ENCODE assay signal across 21 cellular contexts in the genomic region with DNA sequence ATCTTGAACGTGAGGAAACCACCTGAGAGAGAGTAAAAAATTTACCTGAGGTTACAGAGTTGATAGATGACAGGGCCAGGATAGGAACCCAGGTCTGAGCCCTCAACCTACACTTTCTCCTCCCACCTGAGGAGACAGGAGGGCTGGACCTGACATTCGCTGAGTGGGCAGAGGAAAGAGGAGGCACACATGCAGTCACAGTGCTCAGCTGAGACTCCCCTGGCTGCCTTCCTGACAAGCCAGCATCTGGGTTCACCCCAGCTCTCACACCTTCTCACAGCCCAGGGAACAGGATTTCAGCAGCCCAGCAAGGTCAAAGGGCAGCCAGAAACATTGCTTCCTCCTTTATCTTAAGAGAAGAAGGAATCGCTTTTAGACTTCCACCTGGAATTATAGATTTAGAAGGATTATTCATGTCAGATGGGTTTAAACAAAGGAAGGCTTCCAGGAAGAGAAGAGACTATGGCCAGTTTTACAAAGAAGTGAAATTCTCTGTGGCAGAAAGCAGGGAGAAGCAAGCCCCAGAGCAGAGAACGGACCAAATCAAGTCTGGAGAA. TPM values are rescaled to one million over a fixed set of nuclear protein-coding genes. Genes with fewer than 3 reads are reported as not detected.
DNase-seq lines count a peak whose midpoint lies in the region; ATAC-seq and TF ChIP-seq lines count a peak whose summit lies in the region.
"Had no signal": no experiment of that assay in that cellular context is flagged by ENCODE, and none has a peak within 500 bp of the region (broad histone marks: within the 10 kb centered on the region; RNA-seq: fewer than 3 reads in every experiment).

No MANE protein-coding gene starts in this region.

- no peak for TF ChIP-seq CTCF in mucosa of descending colon (IDR thresholded peaks at IDR 0.05)
- TF ChIP-seq CTCF in osteoblast (IDR thresholded peaks at IDR 0.05; ENCODE audit: extremely low read depth, low read depth, low read length): no peak

- ATAC-seq in HG02852 (IDR thresholded peaks at IDR 0.05; ENCODE audit: unreplicated experiment): peak; percentile 30
- peak; percentile 21 for ATAC-seq in mucosa of descending colon
- ATAC-seq: Right ventricle myocardium inferior, sciatic nerve had no signal

- H3K4me3 ChIP-seq in BLaER1 treated with 17β-estradiol and CSF1 and Interleukin-3, amounts not matched to agents 10 nM and 100 nM: peak overlapping the region in 2 of 10 experiments; percentile 24 to 25; a peak in 4 of 20 replicates
- H3K4me3 ChIP-seq in mucosa of descending colon (no peak overlapping the region), osteoblast (ENCODE audit: insufficient read depth, low read length) (no peak overlapping the region)
- H3K4me3 ChIP-seq: esophagus squamous epithelium, heart left ventricle had no signal

- H3K9me3 ChIP-seq in BLaER1 treated with 17β-estradiol and CSF1 and Interleukin-3, amounts not matched to agents 10 nM and 100 nM (replicated peaks in 1 of 11): peaks cover 0 to 4% (median 0%) of the 10 kb centered on the region in 11 experiments; a peak in 1 of 22 replicates
- H3K9me3 ChIP-seq in mucosa of descending colon (no peaks in the 10 kb centered on the region), osteoblast (ENCODE audit: low read depth, low read length) (no peaks in the 10 kb centered on the region)
- H3K9me3 ChIP-seq: esophagus squamous epithelium, heart left ventricle had no signal

- no peaks in the 10 kb centered on the region for H3K79me2 ChIP-seq in osteoblast (ENCODE audit: insufficient read depth, low read length)

- H4K20me1 ChIP-seq in BLaER1 treated with 17β-estradiol and CSF1 and Interleukin-3, amounts not matched to agents 10 nM and 100 nM: no peaks in the 10 kb centered on the region
- H4K20me1 ChIP-seq in osteoblast (ENCODE audit: insufficient read depth, low read length): no peaks in the 10 kb centered on the region

- peak overlapping the region; percentile 74 to 97 (median 89) for H3K4me2 ChIP-seq in BLaER1 treated with 17β-estradiol and CSF1 and Interleukin-3, amounts not matched to agents 10 nM and 100 nM
- no peak overlapping the region for H3K4me2 ChIP-seq in osteoblast (ENCODE audit: insufficient read depth, low read length)

- DNase-seq in mucosa of descending colon: peak in 1 of 3 donors; percentile 27
- no peak for DNase-seq in HT-29 (ENCODE audit: low spot score)
- DNase-seq in osteoblast (ENCODE audit: insufficient read length, low spot score, missing footprints): no peak
- no peak for DNase-seq in SIG-M5 treated with dmso at 0.1 percent for 504 hours (lab: John Stamatoyannopoulos, UW; ENCODE audit: unreplicated experiment)
- DNase-seq in NCI-H2029 (lab: John Stamatoyannopoulos, UW): no peak
- DNase-seq: activated B cell treated with CpG ODN at 0.5 μM for 24 hours; activated naive CD8-positive, alpha-beta T cell treated with anti-CD3 and anti-CD28 coated beads, Interleukin-2, amount 10 ng/mL, durations not matched to agents 7 days and 5 days; CD4-positive, alpha-beta memory T cell; esophagus squamous epithelium; GOT3; heart left ventricle; kidney; NCI-H1694; NCI-H2227 treated with DMSO at 0.1 percent for 48 hours; stimulated activated CD4-positive, alpha-beta T cell treated with anti-CD3 and anti-CD28 coated beads, Interleukin-1b, Interleukin-23, amount 100 ng/mL, for 48 hours had no signal

- peak overlapping the region in 10 of 11 experiments; percentile 7 to 96 (median 82); a peak in 18 of 22 replicates for H3K27ac ChIP-seq in BLaER1 treated with 17β-estradiol and CSF1 and Interleukin-3, amounts not matched to agents 10 nM and 100 nM
- H3K27ac ChIP-seq in angular gyrus (ENCODE audit: low read depth, low read length) (peak overlapping the region; percentile 29), osteoblast (ENCODE audit: low read depth, low read length) (no peak overlapping the region)
- H3K27ac ChIP-seq: esophagus squamous epithelium had no signal

- H3K36me3 ChIP-seq in BLaER1 treated with 17β-estradiol and CSF1 and Interleukin-3, amounts not matched to agents 10 nM and 100 nM: no peaks in the 10 kb centered on the region
- H3K36me3 ChIP-seq in mucosa of descending colon (ENCODE audit: low read depth) (no peaks in the 10 kb centered on the region), osteoblast (ENCODE audit: insufficient read depth, low read length) (no peaks in the 10 kb centered on the region)
- H3K36me3 ChIP-seq: esophagus squamous epithelium, heart left ventricle had no signal

- H2AFZ ChIP-seq in osteoblast (ENCODE audit: low read length): no peak overlapping the region

- intact Hi-C loops in mucosa of descending colon (cut with DNase I, micrococcal nuclease): no loop called here

- H3K4me1 ChIP-seq in BLaER1 treated with 17β-estradiol and CSF1 and Interleukin-3, amounts not matched to agents 10 nM and 100 nM: peaks cover 69 to 100% (median 96%) of the 10 kb centered on the region in 10 experiments
- H3K4me1 ChIP-seq in mucosa of descending colon (ENCODE audit: low read depth): no peaks in the 10 kb centered on the region
- peaks cover 11% of the 10 kb centered on the region for H3K4me1 ChIP-seq in osteoblast (ENCODE audit: insufficient read depth, low read length)
- H3K4me1 ChIP-seq: esophagus squamous epithelium had no signal

- H3K9ac ChIP-seq in BLaER1 treated with 17β-estradiol and CSF1 and Interleukin-3, amounts not matched to agents 10 nM and 100 nM: peak overlapping the region in 9 of 11 experiments; percentile 59 to 83 (median 68); a peak in 17 of 22 replicates

- H3K27me3 ChIP-seq in BLaER1 treated with 17β-estradiol and CSF1 and Interleukin-3, amounts not matched to agents 10 nM and 100 nM: no peaks in the 10 kb centered on the region; a peak in 1 of 22 replicates
- peaks cover 4% of the 10 kb centered on the region for H3K27me3 ChIP-seq in osteoblast (ENCODE audit: insufficient read depth, low read length)
- H3K27me3 ChIP-seq: heart left ventricle had no signal

RNA-seq across cellular contexts. Expression of a gene that starts 18.1 kb away (rescaled TPM):
- 10 to 100 TPM; 79.3 to 88.8 (median 80.7) TPM for total RNA-seq in mucosa of descending colon
- 76.0 and 83.9 TPM in 2 replicates for total RNA-seq in HT-29 (2014; rRNA removed; shearing (Covaris generic))
- 1.2 and 4.0 TPM in 2 replicates for total RNA-seq in osteoblast
- total RNA-seq: activated B cell treated with CpG ODN at 0.5 μM for 24 hours; activated naive CD8-positive, alpha-beta T cell treated with anti-CD3 and anti-CD28 coated beads, Interleukin-2, amount 10 ng/mL, durations not matched to agents 7 days and 5 days; activated T-helper 1 cell treated with anti-CD3 and anti-CD28 coated beads, Interleukin-12 subunit alpha, Interleukin-12 subunit beta, Interleukin-2, Interleukin-4 antibody, amounts not matched to agents 30 ng/mL and 10 ng/mL and 1 ng/mL, durations not matched to agents 14 hours and 24 hours and 36 hours; CD4-positive, alpha-beta memory T cell had no signal

Comparison
In these comparisons a context has a peak if more than half of its experiments do, and no peak if none do; other contexts are left out.
1. RNA of a gene that starts 18.1 kb away (total RNA-seq): 79.3 to 88.8 TPM in mucosa of descending colon and 76.0 to 83.9 TPM in HT-29; 1.2 to 4.0 TPM in osteoblast; every median in the first group is over 10 times any median in the second.